Comparison of ENCODE assay signal across 9 cellular contexts in the genomic region with DNA sequence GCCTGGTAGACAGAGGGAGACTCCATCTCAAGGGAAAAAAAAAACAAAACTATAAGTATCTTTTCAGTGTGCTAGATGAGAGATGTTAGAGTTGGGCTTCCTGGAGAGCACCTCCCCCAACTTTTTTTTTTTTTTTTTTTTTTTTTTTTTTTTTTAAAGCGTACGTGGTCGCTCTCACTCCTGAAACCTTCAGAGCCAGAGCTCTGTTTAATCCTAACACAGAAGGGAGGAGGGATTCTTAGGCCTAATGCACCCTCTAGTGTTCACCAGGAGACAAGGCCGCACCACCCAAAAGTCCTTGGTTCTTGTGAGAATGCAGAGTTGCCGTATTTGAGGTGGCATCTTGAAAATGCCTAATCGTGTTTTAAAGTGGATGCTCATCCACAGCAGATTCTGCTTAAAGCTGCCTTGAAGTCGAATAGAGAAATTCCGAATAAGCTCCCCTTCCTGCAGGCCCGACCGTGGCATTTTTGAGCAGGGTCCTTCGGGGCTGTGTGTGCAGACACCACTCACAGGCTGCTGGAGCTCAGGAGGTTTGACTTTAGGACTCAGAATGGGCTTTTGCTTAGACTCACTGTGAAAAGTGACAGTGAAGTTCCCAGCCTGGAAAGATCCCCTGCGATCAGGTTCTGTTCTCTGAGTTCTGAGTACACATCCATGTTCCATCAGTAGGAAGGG.
DNase-seq lines count a peak whose midpoint lies in the region; ATAC-seq and TF ChIP-seq lines count a peak whose summit lies in the region.
"Had no signal": no experiment of that assay in that cellular context is flagged by ENCODE, and none has a peak within 500 bp of the region (broad histone marks: within the 10 kb centered on the region; RNA-seq: fewer than 3 reads in every experiment).

No MANE protein-coding gene starts in this region.

- H3K4me3 ChIP-seq in esophagus squamous epithelium (no peak overlapping the region), tibial artery (no peak overlapping the region)
- H3K4me3 ChIP-seq in naive thymus-derived CD4-positive, alpha-beta T cell (ENCODE audit: low read length), result no peak overlapping the region
- H3K4me3 ChIP-seq: BLaER1 treated with 17β-estradiol and CSF1 and Interleukin-3, amounts not matched to agents 10 nM and 100 nM had no signal

- H3K9me3 ChIP-seq in esophagus squamous epithelium (no peaks in the 10 kb centered on the region), tibial artery (no peaks in the 10 kb centered on the region)
- no peaks in the 10 kb centered on the region for H3K9me3 ChIP-seq in naive thymus-derived CD4-positive, alpha-beta T cell (ENCODE audit: control insufficient read depth in 2 of 3, low read length in 3 of 3)
- H3K9me3 ChIP-seq: BLaER1 treated with 17β-estradiol and CSF1 and Interleukin-3, amounts not matched to agents 10 nM and 100 nM had no signal

- H3K4me1 ChIP-seq in esophagus squamous epithelium (peaks cover 0 to 29% (median 9%) of the 10 kb centered on the region in 3 donors), tibial artery (peaks cover 0 to 13% (median 6%) of the 10 kb centered on the region in 4 donors)
- H3K4me1 ChIP-seq in naive thymus-derived CD4-positive, alpha-beta T cell (ENCODE audit: control insufficient read depth in 2 of 2, insufficient read depth in 2 of 2, low read length in 2 of 2), result no peaks in the 10 kb centered on the region

- no peak overlapping the region for H3K27ac Mint-ChIP-seq in activated CD8-positive, alpha-beta T cell treated with anti-CD3 and anti-CD28 coated beads for 36 hours
- no peak overlapping the region for H3K27ac Mint-ChIP-seq in naive thymus-derived CD4-positive, alpha-beta T cell

- intact Hi-C loops in activated CD8-positive, alpha-beta T cell treated with anti-CD3 and anti-CD28 coated beads for 36 hours (cut with micrococcal nuclease), result loop anchor here (1.0 kb wide), 1 partner anchor 151 kb away; no protein-coding TSS in a partner anchor
- intact Hi-C loops in esophagus squamous epithelium (cut with DNase I) (loop anchor here (5.0 to 10.0 kb wide), 2 partner anchors 149 to 612 kb away; no protein-coding TSS in a partner anchor), tibial artery (cut with DNase I; ENCODE audit: low total_unique reads) (loop anchor here (5.0 to 10.0 kb wide), 2 partner anchors 82 to 149 kb away; no protein-coding TSS in a partner anchor)
- intact Hi-C loops in naive thymus-derived CD4-positive, alpha-beta T cell (cut with micrococcal nuclease), result loop anchor here in 1 of 2 donors (2.0 kb wide), 1 partner anchor 1196 kb away; no protein-coding TSS in a partner anchor

- no peaks in the 10 kb centered on the region for H3K36me3 Mint-ChIP-seq in activated CD8-positive, alpha-beta T cell treated with anti-CD3 and anti-CD28 coated beads for 36 hours (ENCODE audit: low read depth)
- H3K36me3 Mint-ChIP-seq in naive thymus-derived CD4-positive, alpha-beta T cell, result no peaks in the 10 kb centered on the region

- POLR2A ChIA-PET in activated CD8-positive, alpha-beta T cell treated with anti-CD3 and anti-CD28 coated beads for 36 hours (lab: Charles Lee), result no interaction called here
- POLR2A ChIA-PET in naive thymus-derived CD4-positive, alpha-beta T cell (lab: Charles Lee), result no interaction called here

- H3K27ac ChIP-seq in esophagus squamous epithelium (peak overlapping the region in 1 of 4 donors; percentile 36), tibial artery (no peak overlapping the region)
- H3K27ac ChIP-seq in naive thymus-derived CD4-positive, alpha-beta T cell (ENCODE audit: low read depth, low read length), result no peak overlapping the region
- H3K27ac ChIP-seq: BLaER1 treated with 17β-estradiol and CSF1 and Interleukin-3, amounts not matched to agents 10 nM and 100 nM had no signal

- H3K27me3 ChIP-seq in esophagus squamous epithelium (no peaks in the 10 kb centered on the region), tibial artery (no peaks in the 10 kb centered on the region)
- H3K27me3 ChIP-seq in naive thymus-derived CD4-positive, alpha-beta T cell (ENCODE audit: control insufficient read depth in 2 of 2, insufficient read depth in 2 of 2, low read length in 2 of 2), result no peaks in the 10 kb centered on the region
- H3K27me3 ChIP-seq: BLaER1 treated with 17β-estradiol and CSF1 and Interleukin-3, amounts not matched to agents 10 nM and 100 nM had no signal

- 24 to 29% methylated on average over 6 to 11 of the region's 12 CpGs for WGBS in esophagus squamous epithelium, 2 donors

- no peaks in the 10 kb centered on the region for H3K9me3 Mint-ChIP-seq in activated CD8-positive, alpha-beta T cell treated with anti-CD3 and anti-CD28 coated beads for 36 hours
- no peaks in the 10 kb centered on the region for H3K9me3 Mint-ChIP-seq in naive thymus-derived CD4-positive, alpha-beta T cell

- DNase-seq in NCI-H1436 (lab: John Stamatoyannopoulos, UW) (peak; percentile 54), NCI-H1436 treated with DMSO at 0.1 percent for 48 hours (lab: John Stamatoyannopoulos, UW) (no peak), NCI-H510A treated with DMSO at 0.1 percent for 48 hours (lab: John Stamatoyannopoulos, UW) (peak; percentile 81), esophagus squamous epithelium (lab: John Stamatoyannopoulos, UW) (no peak), tibial artery (peak in 1 of 2 donors; percentile 61)
- DNase-seq in activated CD8-positive, alpha-beta T cell treated with anti-CD3 and anti-CD28 coated beads for 36 hours, result peak; percentile 66
- peak in 7 of 9 donors; percentile 4 to 47 (median 32) for DNase-seq in naive thymus-derived CD4-positive, alpha-beta T cell

- no peak overlapping the region for H3K4me3 Mint-ChIP-seq in activated CD8-positive, alpha-beta T cell treated with anti-CD3 and anti-CD28 coated beads for 36 hours
- no peak overlapping the region for H3K4me3 Mint-ChIP-seq in naive thymus-derived CD4-positive, alpha-beta T cell

- H3K27me3 Mint-ChIP-seq in activated CD8-positive, alpha-beta T cell treated with anti-CD3 and anti-CD28 coated beads for 36 hours, result peaks cover 2% of the 10 kb centered on the region
- H3K27me3 Mint-ChIP-seq in naive thymus-derived CD4-positive, alpha-beta T cell, result peaks cover 0 to 26% (median 5%) of the 10 kb centered on the region in 5 donors

- peak; percentile 59 for TF ChIP-seq CTCF in activated CD8-positive, alpha-beta T cell treated with anti-CD3 and anti-CD28 coated beads for 36 hours (IDR thresholded peaks at IDR 0.05)
- TF ChIP-seq CTCF in esophagus squamous epithelium (IDR thresholded peaks at IDR 0.05), result peak; percentile 41 to 84 (median 78)
- peak; percentile 64 to 75 for TF ChIP-seq CTCF in tibial artery (IDR thresholded peaks at IDR 0.05)

- peak; percentile 89 for ATAC-seq in HG03159 (IDR thresholded peaks at IDR 0.05; ENCODE audit: unreplicated experiment)
- peak; percentile 68 for ATAC-seq in activated CD8-positive, alpha-beta T cell treated with anti-CD3 and anti-CD28 coated beads for 36 hours
- peak; percentile 74 for ATAC-seq in naive thymus-derived CD4-positive, alpha-beta T cell

- peaks cover 0 to 49% (median 0%) of the 10 kb centered on the region in 3 donors for H3K36me3 ChIP-seq in esophagus squamous epithelium
- H3K36me3 ChIP-seq in naive thymus-derived CD4-positive, alpha-beta T cell (ENCODE audit: control insufficient read depth in 2 of 3, insufficient read depth in 3 of 3, low read length in 3 of 3), result no peaks in the 10 kb centered on the region
- peaks cover 0 to 12% (median 12%) of the 10 kb centered on the region in 3 donors for H3K36me3 ChIP-seq in tibial artery

- H3K4me1 Mint-ChIP-seq in activated CD8-positive, alpha-beta T cell treated with anti-CD3 and anti-CD28 coated beads for 36 hours (ENCODE audit: low read depth), result no peaks in the 10 kb centered on the region
- no peaks in the 10 kb centered on the region for H3K4me1 Mint-ChIP-seq in naive thymus-derived CD4-positive, alpha-beta T cell

- no peak for TF ChIP-seq POLR2A in esophagus squamous epithelium (IDR thresholded peaks at IDR 0.05)

- CTCF ChIA-PET in activated CD8-positive, alpha-beta T cell treated with anti-CD3 and anti-CD28 coated beads for 36 hours (lab: Charles Lee), result interaction anchor here (0.6 to 2.4 kb wide), 16 partner anchors 11 to 612 kb away, joined by 3 to 25 read pairs (median 4); no protein-coding TSS in a partner anchor
- CTCF ChIA-PET in naive thymus-derived CD4-positive, alpha-beta T cell (lab: Charles Lee), result interaction anchor here (0.6 to 1.2 kb wide), 3 partner anchors 11 to 678 kb away, joined by 3 to 9 read pairs (median 4); no protein-coding TSS in a partner anchor

Comparison
In these comparisons a context has a peak if more than half of its experiments do, and no peak if none do; other contexts are left out.
1. DNase-seq: peak in NCI-H1436 (single experiment), NCI-H510A treated with DMSO at 0.1 percent for 48 hours (single experiment), activated CD8-positive, alpha-beta T cell treated with anti-CD3 and anti-CD28 coated beads for 36 hours (single experiment) and naive thymus-derived CD4-positive, alpha-beta T cell (7 of 9); none in NCI-H1436 treated with DMSO at 0.1 percent for 48 hours (single experiment) and esophagus squamous epithelium (single experiment).
2. Peak in every context shown above with its lines, with median percentiles within 50 percentile points of each other: ATAC-seq and CTCF ChIP-seq.